8 cellular contexts compared by ENCODE assay signal in the genomic region with DNA sequence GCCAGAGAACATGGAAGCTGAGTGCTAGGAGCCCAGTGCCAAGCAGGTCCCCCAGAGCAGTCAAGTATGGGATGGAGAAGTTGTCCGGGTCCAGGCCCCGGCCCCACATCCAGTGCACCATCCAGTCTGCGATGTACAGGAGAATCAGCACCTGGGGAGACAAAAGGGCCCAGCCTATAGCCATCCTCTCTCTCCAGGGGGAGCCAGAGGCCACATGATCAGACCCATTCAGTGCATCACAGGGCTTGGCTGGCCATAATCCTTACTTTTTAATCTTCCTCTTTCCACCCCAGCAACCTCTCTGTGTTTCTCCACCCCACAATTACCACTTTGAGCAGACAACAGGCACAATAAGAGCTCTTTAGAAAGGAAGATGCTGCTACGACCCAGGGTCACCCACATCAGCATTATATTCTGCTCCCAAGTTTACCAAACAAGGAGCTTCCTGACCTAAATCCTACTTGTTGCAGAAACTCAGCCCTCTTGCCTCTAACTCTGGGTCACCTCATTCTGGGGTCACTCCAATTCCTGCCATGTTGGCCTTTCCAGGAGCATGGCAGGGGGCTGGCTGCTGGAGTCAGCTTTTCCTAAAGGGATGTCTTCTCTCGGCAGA. TPM values are rescaled to one million over a fixed set of nuclear protein-coding genes. Genes with fewer than 3 reads are reported as not detected.
DNase-seq lines count a peak whose midpoint lies in the region; ATAC-seq and TF ChIP-seq lines count a peak whose summit lies in the region.

No MANE protein-coding gene starts in this region.

- no peak overlapping the region for H3K4ac ChIP-seq in trophoblast cell (ENCODE audit: low read depth, low read length)

- no peaks in the 10 kb centered on the region for H3K79me1 ChIP-seq in trophoblast cell (ENCODE audit: low read length)

- H3K9me2 ChIP-seq in OCI-LY7 (ENCODE audit: insufficient read depth, low read length) = no peaks in the 10 kb centered on the region

- no peaks in the 10 kb centered on the region for H3K79me2 ChIP-seq in OCI-LY7 (ENCODE audit: insufficient read depth, low read depth, low read length)
- H3K79me2 ChIP-seq in trophoblast cell (ENCODE audit: control insufficient read depth, insufficient read depth, low read length, poor library complexity) = no peaks in the 10 kb centered on the region

- H3K36me3 ChIP-seq in OCI-LY7 (ENCODE audit: insufficient read depth, low read length) (no peaks in the 10 kb centered on the region), gastroesophageal sphincter (peaks cover 0 to 76% of the 10 kb centered on the region in 2 donors), trophoblast cell (ENCODE audit: control insufficient read depth in 1 of 2, insufficient read depth in 2 of 2, low read length in 2 of 2) (peaks cover 10 to 17% of the 10 kb centered on the region in 2 experiments)

- no peaks in the 10 kb centered on the region for H4K20me1 ChIP-seq in OCI-LY7 (ENCODE audit: insufficient read depth, low read length)

- no TSS peak for BruUV-seq in OCI-LY7 (replicated peaks; lab: Mats Ljungman, UMichigan)

- no peak overlapping the region for H3K23ac ChIP-seq in trophoblast cell (ENCODE audit: low read length)

- no peak overlapping the region for H2AK5ac ChIP-seq in trophoblast cell (ENCODE audit: low read length)

- H3K9ac ChIP-seq in trophoblast cell (ENCODE audit: low read length) = no peak overlapping the region

- no peak overlapping the region for H3K4me3 ChIP-seq in OCI-LY7 (ENCODE audit: low read depth, low read length, poor library complexity, severe bottlenecking)
- H3K4me3 ChIP-seq in gastroesophageal sphincter = no peak overlapping the region
- H3K4me3 ChIP-seq in trophoblast cell (ENCODE audit: low read depth, low read length) = no peak overlapping the region

- H4K91ac ChIP-seq in trophoblast cell (ENCODE audit: low read depth, low read length) = no peak overlapping the region

- no peak overlapping the region for H2BK12ac ChIP-seq in trophoblast cell (ENCODE audit: low read length)

- peak; percentile 93 for TF ChIP-seq CTCF in OCI-LY7 (conservative IDR thresholded peaks at IDR 0.05; ENCODE audit: low read length)
- TF ChIP-seq CTCF in gastroesophageal sphincter (IDR thresholded peaks at IDR 0.05) = peak in 3 of 4 experiments; percentile 79 to 86 (median 79)

- TF ChIP-seq POLR2A in gastroesophageal sphincter (IDR thresholded peaks at IDR 0.05) = no peak

- no peak overlapping the region for H4K8ac ChIP-seq in trophoblast cell (ENCODE audit: low read depth, low read length)

- no peak overlapping the region for H3K27ac ChIP-seq in OCI-LY7 (ENCODE audit: low read depth, low read length, poor library complexity, severe bottlenecking)
- H3K27ac ChIP-seq in gastroesophageal sphincter = no peak overlapping the region
- H3K27ac ChIP-seq in trophoblast cell (ENCODE audit: low read depth, low read length) = no peak overlapping the region

- POLR2A ChIA-PET in OCI-LY7 (lab: Charles Lee) = interaction anchor here (1.0 kb wide), 1 partner anchor 186 kb away, joined by 3 read pairs; no protein-coding TSS in a partner anchor

- CTCF ChIA-PET in OCI-LY7 (lab: Charles Lee; ENCODE audit: unreplicated experiment) = interaction anchor here (0.6 to 1.5 kb wide), 6 partner anchors 20 to 186 kb away, joined by 3 to 5 read pairs (median 4); no protein-coding TSS in a partner anchor

- H3K14ac ChIP-seq in trophoblast cell (ENCODE audit: low read length) = no peak overlapping the region

- WGBS in gastroesophageal sphincter (ENCODE audit: low coverage in 1 of 2), 2 donors = 60 to 67% methylated on average over 2 to 4 of the region's 5 CpGs
- WGBS in trophoblast cell (ENCODE audit: extremely low coverage, insufficient coverage, insufficient read length) = no CpG with 5 or more reads among the region's 5 CpGs

- no peak overlapping the region for H3K4me2 ChIP-seq in OCI-LY7 (ENCODE audit: low read length)
- H3K4me2 ChIP-seq in trophoblast cell (ENCODE audit: low read length) = no peak overlapping the region

- H3K9me3 ChIP-seq in OCI-LY7 (ENCODE audit: low read length) = no peaks in the 10 kb centered on the region
- H3K9me3 ChIP-seq in gastroesophageal sphincter = no peaks in the 10 kb centered on the region
- H3K9me3 ChIP-seq in trophoblast cell (ENCODE audit: insufficient read depth, low read depth, low read length) = no peaks in the 10 kb centered on the region

- intact Hi-C loops in OCI-LY7 (cut with micrococcal nuclease; ENCODE audit: unreplicated experiment) = loop anchor here (1.0 to 5.0 kb wide), 5 partner anchors 66 to 316 kb away; no protein-coding TSS in a partner anchor

- no peak overlapping the region for H3K18ac ChIP-seq in trophoblast cell (ENCODE audit: low read length)

- H4K12ac ChIP-seq in trophoblast cell (ENCODE audit: low read depth, low read length) = no peak overlapping the region

- no peaks in the 10 kb centered on the region for H3K27me3 ChIP-seq in gastroesophageal sphincter
- H3K27me3 ChIP-seq in trophoblast cell (ENCODE audit: insufficient read depth, low read length) = no peaks in the 10 kb centered on the region

- no peak overlapping the region for H2BK120ac ChIP-seq in trophoblast cell (ENCODE audit: insufficient read depth, low read length, poor library complexity)

- DNase-seq in SIG-M5 treated with dmso at 0.1 percent for 504 hours (lab: John Stamatoyannopoulos, UW; ENCODE audit: unreplicated experiment) (peak; percentile 79), SIG-M5 (lab: John Stamatoyannopoulos, UW) (no peak), HT1080 (ENCODE audit: low read depth) (peak; percentile 44), OCI-LY7 (ENCODE audit: low spot score) (peak; percentile 70), trophoblast cell (peak; percentile 52 to 73)
- DNase-seq in activated effector memory CD4-positive, alpha-beta T cell treated with Interleukin-2 at 50 U/mL for 16 hours = peak; percentile 28

- ATAC-seq in gastroesophageal sphincter = peak; percentile 88
- no peak for ATAC-seq in HG02610 (IDR thresholded peaks at IDR 0.05; ENCODE audit: unreplicated experiment)

- H2BK5ac ChIP-seq in trophoblast cell (ENCODE audit: low read depth, low read length, poor library complexity) = no peak overlapping the region

- TF ChIP-seq EP300 in gastroesophageal sphincter (IDR thresholded peaks at IDR 0.05) = no peak

- H3K4me1 ChIP-seq in OCI-LY7 (ENCODE audit: insufficient read depth, low read length, poor library complexity, severe bottlenecking) = peaks cover 18% of the 10 kb centered on the region
- H3K4me1 ChIP-seq in gastroesophageal sphincter = peaks cover 0 to 4% (median 0%) of the 10 kb centered on the region in 3 donors
- H3K4me1 ChIP-seq in trophoblast cell (ENCODE audit: control insufficient read depth in 1 of 2, insufficient read depth in 2 of 2, low read length in 2 of 2) = no peaks in the 10 kb centered on the region

- H2AFZ ChIP-seq in OCI-LY7 (ENCODE audit: low read length) = no peak overlapping the region
- H2AFZ ChIP-seq in trophoblast cell (ENCODE audit: insufficient read depth, low read length, poor library complexity) = no peak overlapping the region

RNA-seq across cellular contexts. Expression of a gene that starts 16.4 kb away (rescaled TPM):
- total RNA-seq in HT1080 (2014; rRNA removed; shearing (Covaris generic)) = 18.8 and 22.9 TPM in 2 replicates
- 20.8 and 24.3 TPM in 2 replicates for polyA plus RNA-seq in HT1080 (2015; cell fraction: cytosol; rRNA removed)
- 23.3 and 24.2 TPM in 2 replicates for polyA plus RNA-seq in HT1080 (2015; cell fraction: nucleus; rRNA removed)
- total RNA-seq in OCI-LY7 (2014; rRNA removed; shearing (Covaris generic)) = 5.0 and 5.9 TPM in 2 replicates
- 5.8 and 7.8 TPM in 2 replicates for total RNA-seq in OCI-LY7 (2022)
- 10 to 100 TPM; 17.0 to 74.8 (median 43.4) TPM for total RNA-seq in gastroesophageal sphincter
- polyA plus RNA-seq in trophoblast cell (2013) = 1.4 and 1.6 TPM in 2 replicates

RNA-seq across cellular contexts. Expression of a gene that starts 21.3 kb away (rescaled TPM):
- total RNA-seq in HT1080 (2014; rRNA removed; shearing (Covaris generic)) = 12.1 and 17.5 TPM in 2 replicates
- polyA plus RNA-seq in HT1080 (2015; cell fraction: cytosol; rRNA removed) = 26.6 and 35.5 TPM in 2 replicates
- polyA plus RNA-seq in HT1080 (2015; cell fraction: nucleus; rRNA removed) = 34.2 and 38.8 TPM in 2 replicates
- total RNA-seq in OCI-LY7 (2014; rRNA removed; shearing (Covaris generic)) = 3.1 and 3.2 TPM in 2 replicates
- total RNA-seq in OCI-LY7 (2022) = 6.4 and 8.2 TPM in 2 replicates
- total RNA-seq in gastroesophageal sphincter = 10 to 100 TPM; 20.9 to 38.7 (median 29.1) TPM
- polyA plus RNA-seq in trophoblast cell (2013) = 13.0 and 13.7 TPM in 2 replicates

RNA-seq across cellular contexts. Expression of a gene that starts 41.7 kb away (rescaled TPM):
- total RNA-seq in HT1080 (2014; rRNA removed; shearing (Covaris generic)) = 123 and 147 TPM in 2 replicates
- 97.5 and 123 TPM in 2 replicates for polyA plus RNA-seq in HT1080 (2015; cell fraction: cytosol; rRNA removed)
- 86.4 and 102 TPM in 2 replicates for polyA plus RNA-seq in HT1080 (2015; cell fraction: nucleus; rRNA removed)
- total RNA-seq in OCI-LY7 (2014; rRNA removed; shearing (Covaris generic)) = 152 and 238 TPM in 2 replicates
- total RNA-seq in OCI-LY7 (2022) (287 and 301 TPM in 2 replicates), gastroesophageal sphincter (100 to 1,000 TPM; 130 to 180 (median 138) TPM)
- 151 and 162 TPM in 2 replicates for polyA plus RNA-seq in trophoblast cell (2013)

RNA-seq across cellular contexts. Expression of a gene that starts 58.3 kb away (rescaled TPM):
- total RNA-seq in HT1080 (2014; rRNA removed; shearing (Covaris generic)) = not detected in 2 replicates
- polyA plus RNA-seq in HT1080 (2015; cell fraction: cytosol; rRNA removed) = not detected in 2 replicates
- not detected in 2 replicates for polyA plus RNA-seq in HT1080 (2015; cell fraction: nucleus; rRNA removed)
- not detected in 2 replicates for total RNA-seq in OCI-LY7 (2014; rRNA removed; shearing (Covaris generic))
- total RNA-seq in OCI-LY7 (2022) (not detected in 2 replicates), gastroesophageal sphincter (under 1 TPM in 1 of 4 donors, not detected in 3; 0.13 TPM)
- not detected in 2 replicates for polyA plus RNA-seq in trophoblast cell (2013)
